In genomic region chr1:212237651-212238050, GRCh38 we compare ENCODE assay signal across 9 cellular contexts. TPM values are rescaled to one million over a fixed set of nuclear protein-coding genes. Genes with fewer than 3 reads are reported as not detected.
A peak's percentile ranks its signal among the peaks of the same experiment; 100 is the strongest.
DNase-seq lines count a peak whose midpoint lies in the region; ATAC-seq, FAIRE-seq and TF ChIP-seq lines count a peak whose summit lies in the region.
"Had no signal": no experiment of that assay in that cellular context is flagged by ENCODE, and none has a peak within 500 bp of the region (broad histone marks: within the 10 kb centered on the region; RNA-seq: fewer than 3 reads in every experiment).

No MANE protein-coding gene starts in this region.

- intact Hi-C loops in prostate gland (cut with DNase I), result no loop called here

- H3K27me3 ChIP-seq in keratinocyte (ENCODE audit: control insufficient read depth, extremely low read depth, insufficient read depth, low read length), result no peaks in the 10 kb centered on the region
- no peaks in the 10 kb centered on the region for H3K27me3 ChIP-seq in prostate gland (replicated peaks; ENCODE audit: insufficient read depth)

- FAIRE-seq in keratinocyte (lab: Jason Lieb, UNC), result peak; percentile 57

- no peak overlapping the region for H2AFZ ChIP-seq in keratinocyte (ENCODE audit: control insufficient read depth, low read length)

- ATAC-seq in GM18520 (IDR thresholded peaks at IDR 0.05; ENCODE audit: unreplicated experiment), result peak; percentile 95
- ATAC-seq in GM21529 (IDR thresholded peaks at IDR 0.05; ENCODE audit: unreplicated experiment), result peak; percentile 90
- peak; percentile 78 for ATAC-seq in HG03469 (IDR thresholded peaks at IDR 0.05; ENCODE audit: unreplicated experiment)
- ATAC-seq in omental fat pad (ENCODE audit: low FRiP score), result no peak

- H3K27ac ChIP-seq in keratinocyte (ENCODE audit: control insufficient read depth, insufficient read depth, low read length), result no peak overlapping the region
- no peak overlapping the region for H3K27ac ChIP-seq in prostate gland

- H3K4me1 ChIP-seq in keratinocyte (ENCODE audit: control insufficient read depth, extremely low read depth, insufficient read depth, low read length) (peaks cover 26% of the 10 kb centered on the region), prostate gland (replicated peaks) (no peaks in the 10 kb centered on the region)

- TF ChIP-seq CTCF in keratinocyte (optimal IDR thresholded peaks at IDR 0.05 in 1 of 3, IDR thresholded peaks at IDR 0.05 in 1 of 3, conservative IDR thresholded peaks at IDR 0.05 in 1 of 3; ENCODE audit: extremely low read depth in 1 of 3, insufficient read depth in 2 of 3, low read length in 3 of 3) (no peak), omental fat pad (IDR thresholded peaks at IDR 0.05) (no peak), prostate gland (IDR thresholded peaks at IDR 0.05) (no peak)

- no peak overlapping the region for H3K9ac ChIP-seq in keratinocyte (ENCODE audit: control insufficient read depth, extremely low read depth, insufficient read depth, low read length)

- peak; percentile 23 for DNase-seq in keratinocyte (ENCODE audit: low read depth, low spot score)
- no peak for DNase-seq in omental fat pad (ENCODE audit: low spot score)
- DNase-seq in prostate gland (ENCODE audit: low spot score), result no peak
- no peak for DNase-seq in inferior parietal cortex (ENCODE audit: extremely low spot score)
- no peak for DNase-seq in mesenteric fat pad (ENCODE audit: low spot score)
- DNase-seq: NCI-H510A had no signal

- H3K4me3 ChIP-seq in keratinocyte (ENCODE audit: control insufficient read depth in 2 of 3, extremely low read depth in 1 of 3, insufficient read depth in 2 of 3, low read depth in 1 of 3, low read length in 3 of 3) (no peak overlapping the region), prostate gland (no peak overlapping the region)

- dilution Hi-C loops in keratinocyte (cut with MboI; ENCODE audit: extremely low pct_ligation_motif_present, low sequenced_read_pairs), result no loop called here

- no peak overlapping the region for H3K4me2 ChIP-seq in keratinocyte (ENCODE audit: control insufficient read depth, extremely low read depth, insufficient read depth, low read depth, low read length)

- TF ChIP-seq POLR2A in prostate gland (IDR thresholded peaks at IDR 0.05), result no peak

- H3K9me3 ChIP-seq in keratinocyte (ENCODE audit: control insufficient read depth, low read depth, low read length) (no peaks in the 10 kb centered on the region), prostate gland (no peaks in the 10 kb centered on the region)

- H3K36me3 ChIP-seq in keratinocyte (ENCODE audit: control insufficient read depth in 2 of 2, extremely low read depth in 1 of 2, insufficient read depth in 2 of 2, low read length in 2 of 2) (no peaks in the 10 kb centered on the region), prostate gland (no peaks in the 10 kb centered on the region)

- H4K20me1 ChIP-seq in keratinocyte (ENCODE audit: control insufficient read depth, extremely low read depth, insufficient read depth, low read length), result no peaks in the 10 kb centered on the region

- no peaks in the 10 kb centered on the region for H3K9me1 ChIP-seq in keratinocyte (ENCODE audit: control insufficient read depth, extremely low read depth, insufficient read depth, low read length)

- H3K79me2 ChIP-seq in keratinocyte (ENCODE audit: control insufficient read depth, insufficient read depth, low read length), result no peaks in the 10 kb centered on the region

RNA-seq across cellular contexts. Expression of gene PPP2R5A, which starts 47.6 kb away (rescaled TPM):
- polyA plus RNA-seq in keratinocyte, result 12.0 to 26.2 TPM (median 16.8 TPM) in 3 replicates
- 15.6 TPM for polyA plus RNA-seq in keratinocyte (2011; ENCODE audit: low read depth)
- 15.3 and 30.1 TPM in 2 replicates for polyA plus RNA-seq in keratinocyte (2011; cell fraction: cytosol; rRNA removed)
- 14.0 and 15.9 TPM in 2 replicates for polyA plus RNA-seq in keratinocyte (2011; cell fraction: nucleus; rRNA removed)
- polyA plus RNA-seq in keratinocyte (2012; ENCODE audit: low replicate concordance), result 11.7 and 18.3 TPM in 2 replicates
- 2.5 to 13.9 TPM (median 5.9 TPM) in 3 replicates for polyA minus RNA-seq in keratinocyte
- 16.3 TPM for polyA minus RNA-seq in keratinocyte (2011; cell fraction: cytosol; rRNA and poly(A)+ RNA removed)
- polyA minus RNA-seq in keratinocyte (2011; cell fraction: nucleus; rRNA and poly(A)+ RNA removed), result 7.3 and 8.8 TPM in 2 replicates
- total RNA-seq in omental fat pad (10 to 100 TPM; 34.8 to 98.6 (median 66.1) TPM), prostate gland (10 to 100 TPM; 33.5 to 49.5 TPM), mesenteric fat pad (59.7 TPM)
